Comparison of ENCODE assay signal across 9 cellular contexts in the genomic region with DNA sequence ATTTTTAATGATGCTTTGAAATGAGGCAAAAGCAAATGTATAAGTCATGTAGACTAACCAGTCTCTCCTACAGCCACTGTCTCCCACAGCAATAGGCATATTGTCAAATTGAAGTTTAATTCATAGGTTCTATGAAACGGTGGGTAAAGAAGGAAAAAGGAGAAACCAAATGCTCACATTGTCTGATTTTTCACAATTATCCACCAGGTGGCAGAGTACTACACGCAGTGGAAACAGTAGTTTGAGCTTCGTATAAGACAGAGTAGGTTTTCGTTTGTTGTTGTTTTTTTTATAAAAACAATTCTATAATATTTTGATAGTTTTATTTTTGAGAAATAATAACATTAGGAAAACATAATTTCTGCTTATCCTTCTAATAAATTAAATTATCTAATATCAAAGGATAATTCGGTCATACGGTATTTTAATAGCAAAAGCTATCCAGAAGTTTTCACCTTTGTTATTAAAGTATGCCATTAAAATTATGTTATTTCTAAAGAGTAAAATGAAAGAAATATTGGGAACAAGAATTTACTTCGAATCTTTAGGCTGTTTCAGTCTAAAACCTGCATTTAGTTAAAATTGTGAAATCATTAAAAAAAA. TPM values are rescaled to one million over a fixed set of nuclear protein-coding genes. Genes with fewer than 3 reads are reported as not detected.
DNase-seq lines count a peak whose midpoint lies in the region; ATAC-seq and TF ChIP-seq lines count a peak whose summit lies in the region.
"Had no signal": no experiment of that assay in that cellular context is flagged by ENCODE, and none has a peak within 500 bp of the region (broad histone marks: within the 10 kb centered on the region; RNA-seq: fewer than 3 reads in every experiment).

No MANE protein-coding gene starts in this region.

- H3K27me3 ChIP-seq in dorsolateral prefrontal cortex: peaks cover 0 to 6% (median 0%) of the 10 kb centered on the region in 45 donors

- no peaks in the 10 kb centered on the region for H3K27me3 Mint-ChIP-seq in nephron (ENCODE audit: low read depth)

- in situ Hi-C loops in G401 (cut with HindIII; ENCODE audit: low sequenced_read_pairs): no loop called here

- no peaks in the 10 kb centered on the region for H3K9me3 Mint-ChIP-seq in nephron

- ATAC-seq in GM21447 (IDR thresholded peaks at IDR 0.05; ENCODE audit: unreplicated experiment): peak; percentile 61
- no peak for ATAC-seq in GM18870 (IDR thresholded peaks at IDR 0.05; ENCODE audit: unreplicated experiment)

- intact Hi-C loops in dorsolateral prefrontal cortex (cut with DNase I): loop anchor here (2.0 to 10.0 kb wide), 2 partner anchors 433 kb away; no protein-coding TSS in a partner anchor

- peak; percentile 62 to 92 (median 82) for TF ChIP-seq CTCF in dorsolateral prefrontal cortex (IDR thresholded peaks at IDR 0.05 in 54 of 56, conservative IDR thresholded peaks at IDR 0.05 in 2 of 56; ENCODE audit: low read depth in 1 of 56, partially characterized antibody in 56 of 56)
- TF ChIP-seq CTCF in nephron (IDR thresholded peaks at IDR 0.05; ENCODE audit: unreplicated experiment in 3 of 3): peak; percentile 66 to 77 (median 68)

- H3K27ac ChIP-seq in dorsolateral prefrontal cortex: no peak overlapping the region

- H3K4me3 ChIP-seq in dorsolateral prefrontal cortex: peak overlapping the region in 8 of 59 donors; percentile 10 to 27 (median 17)

- no peaks in the 10 kb centered on the region for H3K36me3 Mint-ChIP-seq in nephron (ENCODE audit: low read depth)
- H3K36me3 Mint-ChIP-seq: activated naive CD8-positive, alpha-beta T cell had no signal

- no peak overlapping the region for H3K4me3 Mint-ChIP-seq in nephron
- H3K4me3 Mint-ChIP-seq: activated naive CD8-positive, alpha-beta T cell had no signal

- H3K4me1 Mint-ChIP-seq in nephron: no peaks in the 10 kb centered on the region

- DNase-seq in G401 (ENCODE audit: low spot score) (peak; percentile 49), KG1 (lab: John Stamatoyannopoulos, UW) (peak; percentile 24), OCI-M1 (lab: John Stamatoyannopoulos, UW) (peak; percentile 79), dorsolateral prefrontal cortex (peak in 2 of 10 donors; percentile 4 to 14)
- DNase-seq in activated CD4-positive, CD25-positive, alpha-beta regulatory T cell treated with anti-CD3 and anti-CD28 coated beads, Interleukin-2, amount 50 U/mL, for 72 hours: no peak

- no peak overlapping the region for H3K27ac Mint-ChIP-seq in nephron
- H3K27ac Mint-ChIP-seq: activated naive CD8-positive, alpha-beta T cell had no signal

RNA-seq across cellular contexts. Expression of a gene that starts 39.1 kb away (rescaled TPM):
- total RNA-seq in G401 (2014; rRNA removed; shearing (Covaris generic)): 12.7 and 25.2 TPM in 2 replicates
- 10 to 100 TPM; 12.1 to 31.0 (median 20.4) TPM for total RNA-seq in dorsolateral prefrontal cortex

RNA-seq across cellular contexts. Expression of a gene that starts 39.2 kb away (rescaled TPM):
- total RNA-seq in G401 (2014; rRNA removed; shearing (Covaris generic)): 75.5 and 97.1 TPM in 2 replicates
- 10 to 100 TPM in 118 of 120 experiments, 1 to 10 TPM in 2; 5.2 to 48.1 (median 22.9) TPM for total RNA-seq in dorsolateral prefrontal cortex
